8 cellular contexts compared by ENCODE assay signal in genomic region chr9:137534256-137535119, GRCh38. TPM values are rescaled to one million over a fixed set of nuclear protein-coding genes. Genes with fewer than 3 reads are reported as not detected.
DNase-seq lines count a peak whose midpoint lies in the region; ATAC-seq lines count a peak whose summit lies in the region.

No MANE protein-coding gene starts in this region.

- H3K36me3 ChIP-seq in ACC112 (ENCODE audit: insufficient read depth, low read length), result no peaks in the 10 kb centered on the region

- no peaks in the 10 kb centered on the region for H3K79me2 ChIP-seq in ACC112 (ENCODE audit: control insufficient read depth, insufficient read depth, low read length, unreplicated experiment)

- peak overlapping the region; percentile 77 for H2AFZ ChIP-seq in ACC112 (ENCODE audit: low read length, unreplicated experiment)

- H3K27ac ChIP-seq in ACC112 (ENCODE audit: low read depth, low read length), result no peak overlapping the region

- ATAC-seq in HG02642 (IDR thresholded peaks at IDR 0.05; ENCODE audit: poor library complexity, unreplicated experiment), result no peak
- no peak for ATAC-seq in HG03039 (IDR thresholded peaks at IDR 0.05; ENCODE audit: unreplicated experiment)

- DNase-seq in GM03348 (ENCODE audit: low spot score), result peak; percentile 75
- peak; percentile 60 for DNase-seq in NCI-H146 treated with DMSO at 0.1 percent for 48 hours (lab: John Stamatoyannopoulos, UW; ENCODE audit: unreplicated experiment)
- peak; percentile 80 for DNase-seq in SW480 (ENCODE audit: low spot score)
- peak; percentile 77 for DNase-seq in epidermal melanocyte (ENCODE audit: insufficient read length, low spot score)
- peak; percentile 71 for DNase-seq in myocyte (ENCODE audit: low read depth)

- no peaks in the 10 kb centered on the region for H3K27me3 ChIP-seq in ACC112 (ENCODE audit: insufficient read depth, low read length)

- no peak overlapping the region for H3K4me3 ChIP-seq in ACC112 (ENCODE audit: low read depth, low read length)

- H3K4me1 ChIP-seq in ACC112 (ENCODE audit: control insufficient read depth, insufficient read depth, low read length, unreplicated experiment), result no peaks in the 10 kb centered on the region

RNA-seq across cellular contexts. Expression of gene PNPLA7, which starts 15.7 kb away (rescaled TPM):
- 1.3 and 1.5 TPM in 2 replicates for total RNA-seq in myocyte
- 4.8 TPM for polyA plus RNA-seq in myocyte (2012)

RNA-seq across cellular contexts. Expression of gene MRPL41, which starts 17.2 kb away (rescaled TPM):
- 64.9 and 75.1 TPM in 2 replicates for total RNA-seq in myocyte
- polyA plus RNA-seq in myocyte (2012), result 73.4 TPM

RNA-seq across cellular contexts. Expression of gene DPH7, which starts 44.2 kb away (rescaled TPM):
- total RNA-seq in myocyte, result 30.6 and 38.9 TPM in 2 replicates
- polyA plus RNA-seq in myocyte (2012), result 32.5 TPM

RNA-seq across cellular contexts. Expression of gene ZMYND19, which starts 55.8 kb away (rescaled TPM):
- 28.3 and 29.6 TPM in 2 replicates for total RNA-seq in myocyte
- polyA plus RNA-seq in myocyte (2012), result 25.3 TPM
